ENCODE assay signal across 9 cellular contexts in the genomic region with DNA sequence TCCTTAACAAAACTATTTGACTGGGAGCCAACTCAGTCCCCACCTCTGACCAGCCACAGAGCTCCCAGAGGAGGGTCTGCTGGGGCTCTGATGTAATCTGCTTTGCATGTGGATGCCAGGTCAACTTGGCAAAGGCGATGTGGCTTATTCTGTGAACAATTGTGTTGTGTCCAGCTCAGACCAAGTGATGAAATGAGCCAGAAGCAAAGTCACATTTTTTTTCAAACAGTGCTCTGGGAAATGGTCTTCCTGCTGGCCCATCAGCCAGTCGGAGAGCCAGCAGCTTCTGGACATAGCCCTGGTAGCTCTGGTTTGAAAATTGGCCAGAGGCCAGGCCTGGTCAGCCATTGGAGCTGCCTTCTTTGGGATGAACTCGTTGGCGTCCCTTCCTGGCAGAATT.
A peak's percentile ranks its signal among the peaks of the same experiment; 100 is the strongest.
DNase-seq lines count a peak whose midpoint lies in the region; ATAC-seq, FAIRE-seq and TF ChIP-seq lines count a peak whose summit lies in the region.
"Had no signal": no experiment of that assay in that cellular context is flagged by ENCODE, and none has a peak within 500 bp of the region (broad histone marks: within the 10 kb centered on the region; RNA-seq: fewer than 3 reads in every experiment).

No MANE protein-coding gene starts in this region.

- peaks cover 25% of the 10 kb centered on the region for H3K4me1 ChIP-seq in vagina

- DNase-seq in cerebellum (ENCODE audit: low spot score) (peak; percentile 53), left cardiac atrium (peak; percentile 83), posterior vena cava (ENCODE audit: low spot score) (peak; percentile 89), vagina (ENCODE audit: extremely low spot score in 2 of 2) (no peak), MV-4-11 (lab: John Stamatoyannopoulos, UW) (no peak), D721Med (ENCODE audit: insufficient read length, low spot score) (no peak)
- DNase-seq: activated CD4-positive, alpha-beta T cell treated with anti-CD3 and anti-CD28 coated beads, Interleukin-2, amount 50 U/mL, for 4 hours; NCI-H1092 treated with DMSO at 0.1 percent for 48 hours had no signal

- no peak overlapping the region for H3K4me3 ChIP-seq in vagina

- H3K27ac ChIP-seq in vagina, result peak overlapping the region; percentile 77

- no peaks in the 10 kb centered on the region for H3K9me3 ChIP-seq in vagina

- H3K27me3 ChIP-seq in vagina, result no peaks in the 10 kb centered on the region

- FAIRE-seq in D721Med (lab: Jason Lieb, UNC), result no peak

- no peaks in the 10 kb centered on the region for H3K36me3 ChIP-seq in vagina

- peak; percentile 87 to 89 for ATAC-seq in left cardiac atrium
- ATAC-seq in GM18909 (IDR thresholded peaks at IDR 0.05; ENCODE audit: poor library complexity, unreplicated experiment), result no peak

- intact Hi-C loops in left cardiac atrium (cut with DNase I) (no loop called here), posterior vena cava (cut with DNase I) (loop anchor here in 1 of 2 donors (10.0 kb wide), 1 partner anchor 159 kb away; no protein-coding TSS in a partner anchor), vagina (cut with DNase I) (loop anchor here (5.0 to 10.0 kb wide), 2 partner anchors 89 to 151 kb away; a partner anchor contains a TSS)

- TF ChIP-seq CTCF in vagina (IDR thresholded peaks at IDR 0.05), result no peak
- TF ChIP-seq CTCF in D721Med (IDR thresholded peaks at IDR 0.05; ENCODE audit: insufficient read depth, missing control alignments), result no peak

- TF ChIP-seq POLR2A in vagina (IDR thresholded peaks at IDR 0.05), result no peak

Comparison
In these comparisons a context has a peak if more than half of its experiments do, and no peak if none do; other contexts are left out.
1. DNase-seq: peak in cerebellum (single experiment), left cardiac atrium (single experiment) and posterior vena cava (single experiment); none in vagina (0 of 2), MV-4-11 (single experiment) and D721Med (single experiment).